In the genomic region with DNA sequence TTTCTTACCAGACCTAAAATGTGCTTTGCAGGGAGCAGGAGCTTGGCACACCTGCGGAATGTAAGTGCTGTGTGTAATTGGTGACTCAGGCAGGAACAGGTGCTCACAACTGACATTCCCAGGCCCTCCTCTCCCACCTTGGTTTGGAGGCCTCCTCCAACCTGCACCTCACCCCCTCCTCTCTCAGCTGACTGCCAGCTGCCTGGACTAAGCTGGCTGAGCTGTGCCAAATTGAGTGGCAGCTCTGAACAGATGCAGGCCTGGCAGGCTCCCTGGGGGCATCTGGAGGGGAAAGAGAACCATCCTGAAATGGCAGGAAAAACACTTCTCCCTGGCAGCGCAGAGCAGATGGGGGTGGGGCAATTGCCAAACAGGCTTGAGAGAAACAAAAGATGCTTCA, we compare ENCODE assay signal across 11 cellular contexts.
DNase-seq lines count a peak whose midpoint lies in the region; ATAC-seq and TF ChIP-seq lines count a peak whose summit lies in the region.
"Had no signal": no experiment of that assay in that cellular context is flagged by ENCODE, and none has a peak within 500 bp of the region (broad histone marks: within the 10 kb centered on the region; RNA-seq: fewer than 3 reads in every experiment).

No MANE protein-coding gene starts in this region.

- H3K27me3 Mint-ChIP-seq in brain, result peaks cover 8% of the 10 kb centered on the region

- TF ChIP-seq CTCF in brain (conservative IDR thresholded peaks at IDR 0.05), result no peak

- H3K4me1 Mint-ChIP-seq in brain, result peaks cover 47% of the 10 kb centered on the region

- H3K27ac Mint-ChIP-seq in brain, result peak overlapping the region; percentile 43 to 94 (median 86)
- H3K27ac Mint-ChIP-seq: activated naive CD8-positive, alpha-beta T cell; CD4-positive, alpha-beta T cell had no signal

- intact Hi-C loops in posterior vena cava (cut with DNase I), result no loop called here

- H3K36me3 Mint-ChIP-seq in brain, result no peaks in the 10 kb centered on the region
- H3K36me3 Mint-ChIP-seq: activated naive CD8-positive, alpha-beta T cell had no signal

- H3K4me3 Mint-ChIP-seq in brain, result peak overlapping the region in 1 of 5 experiments; percentile 46
- H3K4me3 Mint-ChIP-seq: activated naive CD8-positive, alpha-beta T cell; CD4-positive, alpha-beta T cell had no signal

- peak; percentile 9 for DNase-seq in LHCN-M2 (ENCODE audit: low read depth)
- DNase-seq in NCI-H2171 (lab: John Stamatoyannopoulos, UW), result peak; percentile 95
- DNase-seq in myocyte (ENCODE audit: low read depth), result peak; percentile 82
- no peak for DNase-seq in T1000 (lab: John Stamatoyannopoulos, UW)
- DNase-seq in posterior vena cava (ENCODE audit: low spot score), result no peak
- DNase-seq: CD4-positive, alpha-beta T cell; thyroid gland had no signal

- ATAC-seq in GM19035 (IDR thresholded peaks at IDR 0.05; ENCODE audit: unreplicated experiment) (no peak), HG02642 (IDR thresholded peaks at IDR 0.05; ENCODE audit: poor library complexity, unreplicated experiment) (no peak)

- peaks cover 0 to 8% (median 6%) of the 10 kb centered on the region in 5 experiments for H3K9me3 Mint-ChIP-seq in brain
- H3K9me3 Mint-ChIP-seq: CD4-positive, alpha-beta T cell had no signal

Comparison
In these comparisons a context has a peak if more than half of its experiments do, and no peak if none do; other contexts are left out.
1. DNase-seq: peak in LHCN-M2 (single experiment), NCI-H2171 (single experiment) and myocyte (single experiment); none in T1000 (single experiment) and posterior vena cava (single experiment).